ENCODE assay signal across 28 cellular contexts in the genomic region with DNA sequence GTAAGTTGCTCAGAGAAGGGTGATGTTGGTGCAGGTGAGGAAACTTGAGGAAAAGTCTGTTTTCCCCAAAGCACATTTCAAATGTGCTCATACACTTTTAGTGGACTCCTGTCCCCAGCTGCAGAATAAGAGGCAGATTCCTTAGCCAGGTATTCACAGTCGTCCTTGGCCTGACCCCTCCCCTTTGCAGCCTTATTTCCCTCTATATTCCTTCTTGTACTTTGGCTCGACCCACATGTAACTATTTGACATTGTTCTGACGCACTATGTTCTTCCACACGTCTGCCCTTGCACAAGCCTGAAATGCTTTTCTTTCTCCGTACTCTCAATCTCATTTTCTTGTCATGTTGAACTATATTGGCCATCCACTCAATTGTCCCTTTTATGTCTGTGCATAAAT.
"Had no signal": no experiment of that assay in that cellular context is flagged by ENCODE, and none has a peak within 500 bp of the region (broad histone marks: within the 10 kb centered on the region; RNA-seq: fewer than 3 reads in every experiment).

No MANE protein-coding gene starts in this region.

- H3K27me3 ChIP-seq: heart left ventricle, left lung, pancreas, stomach, tibial artery, upper lobe of left lung had no signal

- DNase-seq: heart left ventricle; hypothalamus; immature natural killer cell; kidney; left colon; left lung; lower lobe of right lung; mammary epithelial cell; mesendoderm; naive B cell; natural killer cell; pancreas; posterior cingulate gyrus; retina; stimulated activated CD4-positive, alpha-beta T cell treated with anti-CD3 and anti-CD28 coated beads, Interleukin-12 subunit alpha, Interleukin-12 subunit beta, amount 100 ng/mL, for 4 hours; stimulated activated CD4-positive, alpha-beta T cell treated with anti-CD3 and anti-CD28 coated beads, Interleukin-15, amount 100 ng/mL, for 24 hours; stimulated activated CD4-positive, alpha-beta T cell treated with anti-CD3 and anti-CD28 coated beads, Interleukin-2, amount 100 ng/mL, for 24 hours; stimulated activated CD4-positive, alpha-beta T cell treated with anti-CD3 and anti-CD28 coated beads, Interleukin-4, amount 100 ng/mL, for 1 hour; stimulated activated naive B cell treated with anti-CD40 and anti-IgM and Interleukin-4, amounts not matched to agents 10 μg/mL and 1 μg/mL and 100 μg/mL, for 72 hours; stimulated activated naive CD8-positive, alpha-beta T cell treated with anti-CD3 and anti-CD28 coated beads, Interleukin-15, Interleukin-2, amounts not matched to agents 100 U/mL and 50 U/mL, for 24 hours; stomach; tibial artery; upper lobe of left lung had no signal

- ATAC-seq: heart left ventricle; left colon; left lung; lower lobe of right lung; natural killer cell; pancreas; right cardiac atrium; stimulated activated naive B cell treated with anti-CD40 and anti-IgM and Interleukin-4, amounts not matched to agents 10 μg/mL and 1 μg/mL and 100 μg/mL, for 72 hours; stimulated activated naive CD8-positive, alpha-beta T cell treated with anti-CD3 and anti-CD28 coated beads, Interleukin-15, Interleukin-2, amounts not matched to agents 100 U/mL and 50 U/mL, for 24 hours had no signal

- H3K9me3 ChIP-seq: heart left ventricle, left lung, lower lobe of right lung, pancreas, prostate gland, stomach, thoracic aorta, tibial artery, upper lobe of left lung had no signal

- H3K4me3 Mint-ChIP-seq: immature natural killer cell; mesothelial cell of epicardium; naive B cell; natural killer cell; stimulated activated naive B cell treated with anti-CD40 and anti-IgM and Interleukin-4, amounts not matched to agents 10 μg/mL and 1 μg/mL and 100 μg/mL, for 72 hours had no signal

- H3K27ac ChIP-seq: heart left ventricle, left lung, lower lobe of right lung, pancreas, prostate gland, skin epidermis, stomach, thoracic aorta, tibial artery, upper lobe of left lung had no signal

- H3K27ac Mint-ChIP-seq: immature natural killer cell; mesothelial cell of epicardium; naive B cell; natural killer cell; stimulated activated naive B cell treated with anti-CD40 and anti-IgM and Interleukin-4, amounts not matched to agents 10 μg/mL and 1 μg/mL and 100 μg/mL, for 72 hours had no signal

- H3K4me1 Mint-ChIP-seq: immature natural killer cell; naive B cell; natural killer cell; stimulated activated naive B cell treated with anti-CD40 and anti-IgM and Interleukin-4, amounts not matched to agents 10 μg/mL and 1 μg/mL and 100 μg/mL, for 72 hours had no signal

- H3K4me3 ChIP-seq: heart left ventricle, left lung, lower lobe of right lung, pancreas, prostate gland, skin epidermis, stomach, thoracic aorta, tibial artery, upper lobe of left lung had no signal

- H3K36me3 ChIP-seq: heart left ventricle, left lung, lower lobe of right lung, pancreas, prostate gland, stomach, thoracic aorta, tibial artery, upper lobe of left lung had no signal

- H3K36me3 Mint-ChIP-seq: immature natural killer cell; mesothelial cell of epicardium; naive B cell; natural killer cell; stimulated activated naive B cell treated with anti-CD40 and anti-IgM and Interleukin-4, amounts not matched to agents 10 μg/mL and 1 μg/mL and 100 μg/mL, for 72 hours had no signal

- H3K4me1 ChIP-seq: prostate gland had no signal

- H3K9me3 Mint-ChIP-seq: mesothelial cell of epicardium; naive B cell; natural killer cell; stimulated activated naive B cell treated with anti-CD40 and anti-IgM and Interleukin-4, amounts not matched to agents 10 μg/mL and 1 μg/mL and 100 μg/mL, for 72 hours had no signal
